7 cellular contexts compared by ENCODE assay signal in genomic region chr2:10508038-10508437, GRCh38.
"Had no signal": no experiment of that assay in that cellular context is flagged by ENCODE, and none has a peak within 500 bp of the region (broad histone marks: within the 10 kb centered on the region; RNA-seq: fewer than 3 reads in every experiment).

No MANE protein-coding gene starts in this region.

- FAIRE-seq: G401.6, GM12878, GM12891, GM12892, GM18507 had no signal

- DNase-seq: GDM1, GF-D8 had no signal

- ATAC-seq: GM12878 had no signal
